ENCODE assay signal across 11 cellular contexts in genomic region chr13:110445183-110445582, GRCh38.
DNase-seq lines count a peak whose midpoint lies in the region; ATAC-seq, FAIRE-seq and TF ChIP-seq lines count a peak whose summit lies in the region.
"Had no signal": no experiment of that assay in that cellular context is flagged by ENCODE, and none has a peak within 500 bp of the region (broad histone marks: within the 10 kb centered on the region; RNA-seq: fewer than 3 reads in every experiment).

No MANE protein-coding gene starts in this region.

- peaks cover 10% of the 10 kb centered on the region for H3K4me1 Mint-ChIP-seq in memory B cell

- no peak overlapping the region for H3K4me3 Mint-ChIP-seq in memory B cell

- no peak for FAIRE-seq in H54 (lab: Jason Lieb, UNC)

- no peak overlapping the region for H3K4me3 ChIP-seq in NB4 (ENCODE audit: low read depth, low read length)

- ATAC-seq in GM18505 (IDR thresholded peaks at IDR 0.05; ENCODE audit: unreplicated experiment), result peak; percentile 60
- peak; percentile 45 for ATAC-seq in HG02623 (IDR thresholded peaks at IDR 0.05; ENCODE audit: unreplicated experiment)
- peak; percentile 68 for ATAC-seq in memory B cell (ENCODE audit: low read depth)
- ATAC-seq in omental fat pad (ENCODE audit: low FRiP score), result no peak
- no peak for ATAC-seq in GM19397 (IDR thresholded peaks at IDR 0.05; ENCODE audit: unreplicated experiment)

- peaks cover 21% of the 10 kb centered on the region for H3K27me3 Mint-ChIP-seq in memory B cell

- TF ChIP-seq POLR2A in GM18505 (IDR thresholded peaks at IDR 0.05; ENCODE audit: borderline replicate concordance, extremely low read depth, insufficient read depth, insufficient read length), result no peak
- TF ChIP-seq POLR2A in NB4 (IDR thresholded peaks at IDR 0.05; ENCODE audit: extremely low read depth, insufficient read length), result no peak
- no peak for TF ChIP-seq POLR2A in H54 (IDR thresholded peaks at IDR 0.05; ENCODE audit: low read depth, low read length)

- DNase-seq in NB4 (ENCODE audit: low read depth), result peak; percentile 89
- DNase-seq in memory B cell (ENCODE audit: low spot score in 2 of 2), result no peak
- no peak for DNase-seq in germinal center (ENCODE audit: low spot score)
- no peak for DNase-seq in omental fat pad (ENCODE audit: low spot score)
- no peak for DNase-seq in H54 (ENCODE audit: insufficient read length, low spot score)
- DNase-seq: activated CD8-positive, alpha-beta memory T cell treated with anti-CD3 and anti-CD28 coated beads for 24 hours; cerebellar nuclear complex; DND-41 had no signal

- H3K9me3 Mint-ChIP-seq in memory B cell, result no peaks in the 10 kb centered on the region

- no peak overlapping the region for H3K27ac Mint-ChIP-seq in memory B cell

- no peak for TF ChIP-seq CTCF in NB4 (IDR thresholded peaks at IDR 0.05; ENCODE audit: low read depth, low read length)
- no peak for TF ChIP-seq CTCF in omental fat pad (IDR thresholded peaks at IDR 0.05)

- no peaks in the 10 kb centered on the region for H3K36me3 Mint-ChIP-seq in memory B cell

Comparison
In these comparisons a context has a peak if more than half of its experiments do, and no peak if none do; other contexts are left out.
1. ATAC-seq: peak in GM18505 (single experiment), HG02623 (single experiment) and memory B cell (single experiment); none in omental fat pad (single experiment) and GM19397 (single experiment).